28 cellular contexts compared by ENCODE assay signal in genomic region chr18:22826726-22827125, GRCh38.
A peak's percentile ranks its signal among the peaks of the same experiment; 100 is the strongest.
DNase-seq lines count a peak whose midpoint lies in the region; ATAC-seq, FAIRE-seq and TF ChIP-seq lines count a peak whose summit lies in the region.
"Had no signal": no experiment of that assay in that cellular context is flagged by ENCODE, and none has a peak within 500 bp of the region (broad histone marks: within the 10 kb centered on the region; RNA-seq: fewer than 3 reads in every experiment).

No MANE protein-coding gene starts in this region.

- peaks cover 5% of the 10 kb centered on the region for H3F3A ChIP-seq in PC-3 (ENCODE audit: low read length, unreplicated experiment)

- H3K36me3 ChIP-seq in PC-3 (ENCODE audit: low read depth, low read length), result no peaks in the 10 kb centered on the region
- no peaks in the 10 kb centered on the region for H3K36me3 ChIP-seq in mammary epithelial cell (ENCODE audit: insufficient read depth, low read length)
- H3K36me3 ChIP-seq in stomach, result no peaks in the 10 kb centered on the region
- H3K36me3 ChIP-seq in kidney (ENCODE audit: control insufficient read depth in 1 of 2, insufficient read depth in 2 of 2, low read length in 2 of 2), result no peaks in the 10 kb centered on the region
- H3K36me3 ChIP-seq: SJCRH30, spleen, tibial nerve had no signal

- H3K79me2 ChIP-seq in PC-3 (ENCODE audit: low read length), result no peaks in the 10 kb centered on the region
- H3K79me2 ChIP-seq in mammary epithelial cell (ENCODE audit: insufficient read depth, low read length), result no peaks in the 10 kb centered on the region

- H3K9me2 ChIP-seq in PC-3 (replicated peaks; ENCODE audit: low read length), result no peaks in the 10 kb centered on the region

- H3K9ac ChIP-seq in PC-3 (ENCODE audit: low read length), result no peak overlapping the region
- peak overlapping the region; percentile 43 for H3K9ac ChIP-seq in mammary epithelial cell (ENCODE audit: insufficient read depth, low read length)
- no peak overlapping the region for H3K9ac ChIP-seq in kidney (ENCODE audit: low read length in 2 of 2)

- intact Hi-C loops in PC-3 (cut with micrococcal nuclease) (loop anchor here (5.0 kb wide), 1 partner anchor 106 kb away; the partner anchor contains the start of gene RBBP8), mammary epithelial cell (cut with micrococcal nuclease) (loop anchor here (1.0 to 5.0 kb wide), 5 partner anchors 12 to 106 kb away; partner anchors contain the start of gene RBBP8), stomach (cut with DNase I; ENCODE audit: low total_unique reads) (no loop called here), kidney (cut with DNase I) (no loop called here)

- BruUV-seq in PC-3 (replicated peaks; lab: Mats Ljungman, UMichigan) (no TSS peak), mammary epithelial cell (replicated peaks; lab: Mats Ljungman, UMichigan) (no TSS peak)

- no peaks in the 10 kb centered on the region for H4K20me1 ChIP-seq in PC-3 (ENCODE audit: low read length)
- H4K20me1 ChIP-seq in mammary epithelial cell (ENCODE audit: insufficient read depth, low read length), result no peaks in the 10 kb centered on the region

- no peak for FAIRE-seq in kidney (lab: Jason Lieb, UNC)

- H3K4me2 ChIP-seq in PC-3 (ENCODE audit: low read length), result peak overlapping the region; percentile 55
- peak overlapping the region; percentile 70 for H3K4me2 ChIP-seq in mammary epithelial cell (ENCODE audit: insufficient read depth, low read depth, low read length)

- CTCF ChIA-PET in PC-3 (lab: Charles Lee), result no interaction called here
- CTCF ChIA-PET in mammary epithelial cell (lab: Charles Lee; ENCODE audit: low non-redundant PET), result interaction anchor here (0.6 to 1.5 kb wide), 3 partner anchors 9 to 92 kb away, joined by 3 to 8 read pairs (median 3); no protein-coding TSS in a partner anchor

- H2AFZ ChIP-seq in PC-3 (ENCODE audit: low read length) (0 out of 2 replicates have a peak overlapping the region, but pooled peaks have one; percentile 2), mammary epithelial cell (ENCODE audit: low read depth, low read length) (peak overlapping the region; percentile 17)

- no peak for TF ChIP-seq POLR2A in stomach (IDR thresholded peaks at IDR 0.05)

- peak; percentile 20 for ATAC-seq in PC-3
- no peak for ATAC-seq in HG02981 (IDR thresholded peaks at IDR 0.05; ENCODE audit: unreplicated experiment)
- ATAC-seq: left colon had no signal

- in situ Hi-C loops in mammary epithelial cell (cut with MboI; ENCODE audit: low sequenced_read_pairs in 2 of 2), result loop anchor here in 1 of 2 donors (25.0 kb wide), 1 partner anchor 111 kb away; the partner anchor contains the start of gene RBBP8

- dilution Hi-C loops in mammary epithelial cell (cut with HindIII; ENCODE audit: low sequenced_read_pairs), result no loop called here

- H3K4me3 ChIP-seq in PC-3 (ENCODE audit: low read length), result no peak overlapping the region
- H3K4me3 ChIP-seq in mammary epithelial cell (replicated peaks in 1 of 3; ENCODE audit: insufficient read depth in 1 of 3, low read depth in 2 of 3, low read length in 3 of 3), result no peak overlapping the region
- H3K4me3 ChIP-seq in stomach, result no peak overlapping the region
- H3K4me3 ChIP-seq in kidney (ENCODE audit: low read length in 2 of 2), result no peak overlapping the region
- H3K4me3 ChIP-seq: SJCRH30, spleen, tibial nerve had no signal

- peaks cover 48% of the 10 kb centered on the region for H3K4me1 ChIP-seq in PC-3 (ENCODE audit: insufficient read depth, low read length)
- H3K4me1 ChIP-seq in mammary epithelial cell (ENCODE audit: insufficient read depth, low read length), result peaks cover 70% of the 10 kb centered on the region
- H3K4me1 ChIP-seq in stomach, result no peaks in the 10 kb centered on the region
- no peaks in the 10 kb centered on the region for H3K4me1 ChIP-seq in kidney (ENCODE audit: control insufficient read depth in 1 of 2, insufficient read depth in 1 of 2, low read depth in 1 of 2, low read length in 2 of 2)
- H3K4me1 ChIP-seq: SJCRH30, spleen, tibial nerve had no signal

- TF ChIP-seq EP300 in stomach (IDR thresholded peaks at IDR 0.05), result no peak

- POLR2A ChIA-PET in PC-3 (lab: Charles Lee; ENCODE audit: unreplicated experiment), result no interaction called here

- H3K27me3 ChIP-seq in PC-3 (ENCODE audit: low read length) (no peaks in the 10 kb centered on the region), mammary epithelial cell (ENCODE audit: insufficient read depth, low read length) (no peaks in the 10 kb centered on the region), stomach (no peaks in the 10 kb centered on the region)
- H3K27me3 ChIP-seq: SJCRH30, spleen, tibial nerve had no signal

- TF ChIP-seq CTCF in PC-3 (conservative IDR thresholded peaks at IDR 0.05; ENCODE audit: low read depth, low read length) (no peak), mammary epithelial cell (conservative IDR thresholded peaks at IDR 0.05 in 1 of 2, IDR thresholded peaks at IDR 0.05 in 1 of 2; ENCODE audit: extremely low read depth in 1 of 2, insufficient read depth in 1 of 2, low read depth in 1 of 2, low read length in 2 of 2) (no peak), stomach (IDR thresholded peaks at IDR 0.05) (no peak), kidney (IDR thresholded peaks at IDR 0.05; ENCODE audit: borderline replicate concordance, extremely low read depth, insufficient read depth) (no peak)

- H3K27ac ChIP-seq in PC-3 (ENCODE audit: low read length), result peak overlapping the region; percentile 92
- peak overlapping the region; percentile 97 for H3K27ac ChIP-seq in mammary epithelial cell (ENCODE audit: insufficient read depth, low read depth, low read length)
- no peak overlapping the region for H3K27ac ChIP-seq in stomach
- no peak overlapping the region for H3K27ac ChIP-seq in kidney (ENCODE audit: low read depth in 2 of 2, low read length in 2 of 2)
- H3K27ac ChIP-seq: SJCRH30, spleen, tibial nerve had no signal

- H3K9me3 ChIP-seq in PC-3 (ENCODE audit: low read length) (no peaks in the 10 kb centered on the region), mammary epithelial cell (replicated peaks; ENCODE audit: insufficient read depth, low read length) (no peaks in the 10 kb centered on the region), stomach (no peaks in the 10 kb centered on the region), kidney (ENCODE audit: control insufficient read depth in 1 of 2, low read length in 2 of 2) (no peaks in the 10 kb centered on the region)
- H3K9me3 ChIP-seq: SJCRH30, spleen, tibial nerve had no signal

- DNase-seq in ELR (ENCODE audit: low read depth) (peak; percentile 41), PC-3 (peak; percentile 74), mammary epithelial cell (peak; percentile 99), kidney tubule cell (ENCODE audit: low spot score) (peak; percentile 53), stomach (no peak), nucleus accumbens (lab: John Stamatoyannopoulos, UW) (no peak), kidney (no peak)
- DNase-seq: ACHN; activated CD4-positive, alpha-beta T cell treated with anti-CD3 and anti-CD28 coated beads for 48 hours; activated naive CD4-positive, alpha-beta T cell treated with anti-CD3 and anti-CD28 coated beads, Interleukin-2, amount 50 U/mL, for 16 hours; aorta; C1 segment of cervical spinal cord; effector memory CD4-positive, alpha-beta T cell; EL; KBM-7; left colon; mesendoderm; NCI-H1048; NCI-H187 treated with DMSO at 0.1 percent for 48 hours; NCI-H82; retina; SJCRH30; spleen; stimulated activated CD4-positive, alpha-beta T cell treated with anti-CD3 and anti-CD28 coated beads, Interleukin-4, amount 100 ng/mL, for 1 hour; stimulated activated naive CD4-positive, alpha-beta T cell treated with Interleukin-2 at 50 U/mL for 16 hours; T-helper 1 cell had no signal

- 5% methylated on average over 4 of the region's 4 CpGs for WGBS in mammary epithelial cell (ENCODE audit: low coverage, missing lambda C conversion rate)
- WGBS in stomach, 5 donors, result 77 to 86% (median 82%) methylated on average over 4 of the region's 4 CpGs

Comparison
In these comparisons a context has a peak if more than half of its experiments do, and no peak if none do; other contexts are left out.
1. DNase-seq: peak in ELR (single experiment), PC-3 (single experiment), mammary epithelial cell (single experiment) and kidney tubule cell (single experiment); none in stomach (single experiment), nucleus accumbens (0 of 56) and kidney (single experiment).
2. H3K27ac ChIP-seq: peak in PC-3 (single experiment) and mammary epithelial cell (single experiment); none in stomach (0 of 5) and kidney (0 of 2).
3. intact Hi-C loops: an anchor here in PC-3 (5.0 kb wide) and mammary epithelial cell (1.0 to 5.0 kb wide); none called in stomach and kidney.